ENCODE assay signal across 11 cellular contexts in the genomic region with DNA sequence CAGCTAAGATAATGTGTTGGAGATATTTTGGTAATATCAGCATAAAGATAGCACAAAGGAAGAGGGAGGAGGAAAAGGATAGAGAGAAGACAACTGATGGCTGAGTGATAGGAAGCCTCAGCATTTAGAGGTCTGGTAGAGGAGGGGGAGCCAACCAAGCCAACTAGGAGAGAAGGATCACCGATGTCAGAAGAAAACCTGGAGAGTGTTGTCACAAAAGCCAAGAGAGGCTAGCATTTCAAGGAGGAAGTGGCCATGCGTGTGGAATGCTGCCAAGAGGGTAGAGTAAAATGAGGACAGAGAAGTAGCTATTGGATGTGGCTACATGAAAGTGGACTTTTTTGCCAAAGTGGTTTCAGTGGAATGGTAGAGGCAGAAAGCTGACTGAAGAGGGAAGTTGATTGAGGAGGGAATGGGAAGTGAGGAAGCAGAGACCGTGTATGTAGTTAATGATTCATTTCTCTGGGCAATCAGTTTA. TPM values are rescaled to one million over a fixed set of nuclear protein-coding genes. Genes with fewer than 3 reads are reported as not detected.
A peak's percentile ranks its signal among the peaks of the same experiment; 100 is the strongest.
DNase-seq lines count a peak whose midpoint lies in the region; ATAC-seq, FAIRE-seq and TF ChIP-seq lines count a peak whose summit lies in the region.
"Had no signal": no experiment of that assay in that cellular context is flagged by ENCODE, and none has a peak within 500 bp of the region (broad histone marks: within the 10 kb centered on the region; RNA-seq: fewer than 3 reads in every experiment).

No MANE protein-coding gene starts in this region.

- H3K27me3 Mint-ChIP-seq in astrocyte (ENCODE audit: low read depth, unreplicated experiment), result no peaks in the 10 kb centered on the region
- peaks cover 0 to 1% (median 0%) of the 10 kb centered on the region in 3 donors for H3K27me3 Mint-ChIP-seq in immature natural killer cell (ENCODE audit: low read depth in 3 of 3)
- H3K27me3 Mint-ChIP-seq: CD4-positive, alpha-beta memory T cell had no signal

- H3K9me3 ChIP-seq in MG63 (no peaks in the 10 kb centered on the region), astrocyte (ENCODE audit: insufficient read depth, low read depth, low read length) (no peaks in the 10 kb centered on the region), mucosa of descending colon (no peaks in the 10 kb centered on the region)

- H3K27ac Mint-ChIP-seq in astrocyte (ENCODE audit: unreplicated experiment), result no peak overlapping the region
- H3K27ac Mint-ChIP-seq in immature natural killer cell, result no peak overlapping the region
- H3K27ac Mint-ChIP-seq: activated CD8-positive, alpha-beta T cell treated with anti-CD3 and anti-CD28 coated beads, Interleukin-2, amount 10 ng/mL, durations not matched to agents 7 days and 5 days had no signal

- H4K20me1 ChIP-seq in astrocyte (ENCODE audit: insufficient read depth, low read length), result no peaks in the 10 kb centered on the region

- H3K4me1 ChIP-seq in astrocyte (ENCODE audit: insufficient read depth, low read length) (no peaks in the 10 kb centered on the region), mucosa of descending colon (ENCODE audit: low read depth) (peaks cover 20% of the 10 kb centered on the region)

- DNase-seq in CD1c-positive myeloid dendritic cell (ENCODE audit: extremely low spot score) (peak; percentile 85), MG63 (peak; percentile 23), astrocyte (ENCODE audit: low read depth) (peak; percentile 24), mucosa of descending colon (peak in 2 of 3 donors; percentile 42 to 57), immature natural killer cell (no peak), EL (no peak)
- DNase-seq in stimulated activated CD4-positive, alpha-beta T cell treated with anti-CD3 and anti-CD28 coated beads, Interleukin-4, amount 100 ng/mL, for 4 hours, result no peak
- DNase-seq: activated CD8-positive, alpha-beta T cell treated with anti-CD3 and anti-CD28 coated beads, Interleukin-2, amount 10 ng/mL, durations not matched to agents 7 days and 5 days; CD4-positive, alpha-beta memory T cell had no signal

- intact Hi-C loops in mucosa of descending colon (cut with DNase I, micrococcal nuclease), result no loop called here

- H3K4me2 ChIP-seq in astrocyte (ENCODE audit: low read length), result no peak overlapping the region

- H3K27ac ChIP-seq in astrocyte (ENCODE audit: low read depth, low read length), result no peak overlapping the region
- H3K27ac ChIP-seq: RWPE1 had no signal

- FAIRE-seq in astrocyte (lab: Jason Lieb, UNC), result no peak

- H3K27me3 ChIP-seq in MG63, result no peaks in the 10 kb centered on the region
- no peaks in the 10 kb centered on the region for H3K27me3 ChIP-seq in astrocyte (ENCODE audit: insufficient read depth, low read length)

- TF ChIP-seq CTCF in astrocyte (IDR thresholded peaks at IDR 0.05; ENCODE audit: insufficient read depth, low read depth, low read length) (no peak), mucosa of descending colon (IDR thresholded peaks at IDR 0.05) (no peak)

- H3K36me3 ChIP-seq in MG63, result no peaks in the 10 kb centered on the region
- no peaks in the 10 kb centered on the region for H3K36me3 ChIP-seq in astrocyte (ENCODE audit: insufficient read depth, low read length)
- no peaks in the 10 kb centered on the region for H3K36me3 ChIP-seq in mucosa of descending colon (ENCODE audit: low read depth)

- H3K36me3 Mint-ChIP-seq in astrocyte (ENCODE audit: low read depth, unreplicated experiment), result no peaks in the 10 kb centered on the region
- H3K36me3 Mint-ChIP-seq in immature natural killer cell, result peaks cover 0 to 7% (median 0%) of the 10 kb centered on the region in 3 donors

- H3K9me3 Mint-ChIP-seq in astrocyte (ENCODE audit: unreplicated experiment), result no peaks in the 10 kb centered on the region
- no peaks in the 10 kb centered on the region for H3K9me3 Mint-ChIP-seq in immature natural killer cell
- H3K9me3 Mint-ChIP-seq: CD4-positive, alpha-beta memory T cell had no signal

- ATAC-seq in mucosa of descending colon (peak; percentile 88), GM21390 (IDR thresholded peaks at IDR 0.05; ENCODE audit: unreplicated experiment) (no peak)
- ATAC-seq: activated CD8-positive, alpha-beta T cell treated with anti-CD3 and anti-CD28 coated beads, Interleukin-2, amount 10 ng/mL, durations not matched to agents 7 days and 5 days had no signal

- H3K4me3 Mint-ChIP-seq in astrocyte (ENCODE audit: unreplicated experiment), result peak overlapping the region; percentile 2
- no peak overlapping the region for H3K4me3 Mint-ChIP-seq in immature natural killer cell
- H3K4me3 Mint-ChIP-seq: activated CD8-positive, alpha-beta T cell treated with anti-CD3 and anti-CD28 coated beads, Interleukin-2, amount 10 ng/mL, durations not matched to agents 7 days and 5 days; CD4-positive, alpha-beta memory T cell had no signal

- H2AFZ ChIP-seq in astrocyte (ENCODE audit: low read depth, low read length), result no peak overlapping the region

- H3K9ac ChIP-seq in astrocyte (ENCODE audit: low read length), result no peak overlapping the region

- H3K4me3 ChIP-seq in MG63 (no peak overlapping the region), astrocyte (ENCODE audit: insufficient read depth, low read depth, low read length) (no peak overlapping the region), mucosa of descending colon (no peak overlapping the region)

- peaks cover 9% of the 10 kb centered on the region for H3K79me2 ChIP-seq in astrocyte (ENCODE audit: insufficient read depth, low read length)

- H3K4me1 Mint-ChIP-seq in astrocyte (ENCODE audit: low read depth, unreplicated experiment) (peaks cover 7% of the 10 kb centered on the region), immature natural killer cell (peaks cover 3 to 7% of the 10 kb centered on the region in 2 donors)

RNA-seq across cellular contexts. Expression of gene LCLAT1, which starts 34.3 kb away (rescaled TPM):
- total RNA-seq in MG63 (2014; rRNA removed; shearing (Covaris generic); ENCODE audit: low replicate concordance), result 12.0 and 22.1 TPM in 2 replicates
- total RNA-seq in astrocyte (16.8 and 17.5 TPM in 2 replicates), mucosa of descending colon (10 to 100 TPM; 18.1 to 27.1 (median 22.2) TPM)
- 10 to 100 TPM in 1 of 3 donors, 1 to 10 TPM in 2; 4.7 to 13.5 (median 5.4) TPM for polyA plus RNA-seq in immature natural killer cell

Comparison
In these comparisons a context has a peak if more than half of its experiments do, and no peak if none do; other contexts are left out.
1. DNase-seq: peak in CD1c-positive myeloid dendritic cell (single experiment), MG63 (single experiment), astrocyte (single experiment) and mucosa of descending colon (2 of 3); none in immature natural killer cell (0 of 3), EL (single experiment) and stimulated activated CD4-positive, alpha-beta T cell treated with anti-CD3 and anti-CD28 coated beads, Interleukin-4, amount 100 ng/mL, for 4 hours (0 of 2).